ENCODE assay signal across 8 cellular contexts in the genomic region with DNA sequence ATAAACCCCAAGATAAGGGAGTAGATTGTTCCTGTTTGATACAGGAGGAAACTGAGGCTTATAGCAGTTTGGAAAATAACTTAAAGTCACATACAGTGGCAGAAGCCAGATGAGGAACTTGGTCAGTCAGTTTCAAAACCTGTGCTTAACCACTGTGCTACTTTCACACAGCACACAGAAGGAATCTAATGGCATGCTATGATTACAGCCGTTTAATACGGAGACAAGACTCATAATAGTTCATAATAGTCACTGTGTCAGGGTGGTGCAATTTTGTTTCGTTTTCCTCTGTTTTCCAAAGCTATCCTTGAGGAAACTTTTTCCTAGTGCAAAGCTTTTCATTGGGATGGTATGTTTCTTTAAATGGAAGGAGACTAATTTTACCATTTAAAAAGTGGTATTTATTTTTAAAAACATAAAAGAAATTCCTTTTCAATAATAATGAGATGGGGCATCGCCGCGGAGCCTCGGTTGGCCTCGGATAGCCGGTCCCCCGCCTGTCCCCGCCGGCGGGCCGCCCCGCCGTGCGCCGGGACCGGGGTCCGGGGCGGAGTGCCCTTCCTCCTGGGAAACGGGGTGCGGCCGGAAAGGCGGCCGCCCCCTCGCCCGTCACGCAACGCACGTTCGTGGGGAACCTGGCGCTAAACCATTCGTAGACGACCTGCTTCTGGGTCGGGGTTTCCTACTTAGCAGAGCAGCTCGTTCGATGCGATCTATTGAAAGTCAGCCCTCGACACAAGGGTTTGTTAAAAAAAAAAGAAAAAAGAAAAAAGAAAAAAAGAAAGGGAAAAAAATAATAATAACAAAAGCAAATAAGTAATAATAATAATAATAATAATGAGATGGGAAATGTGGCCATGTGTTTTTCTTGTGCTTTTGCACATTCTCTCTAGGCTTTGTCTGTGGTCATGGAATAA.
DNase-seq lines count a peak whose midpoint lies in the region; ATAC-seq and TF ChIP-seq lines count a peak whose summit lies in the region.

No MANE protein-coding gene starts in this region.

- no peaks in the 10 kb centered on the region for H3K36me3 ChIP-seq in suprapubic skin

- peak overlapping the region; percentile 40 for H3K27ac ChIP-seq in suprapubic skin

- no peak for TF ChIP-seq POLR2A in suprapubic skin (IDR thresholded peaks at IDR 0.05)

- CTCF ChIA-PET in activated naive CD4-positive, alpha-beta T cell treated with anti-CD3 and anti-CD28 coated beads, Interleukin-2, amount 10 ng/mL, durations not matched to agents 7 days and 5 days (lab: Charles Lee) = no interaction called here
- CTCF ChIA-PET in WTC11 (lab: Charles Lee) = no interaction called here

- POLR2A ChIA-PET in WTC11 (lab: Charles Lee) = no interaction called here

- no peak overlapping the region for H3K27ac Mint-ChIP-seq in activated naive CD4-positive, alpha-beta T cell treated with anti-CD3 and anti-CD28 coated beads, Interleukin-2, amount 10 ng/mL, durations not matched to agents 7 days and 5 days
- no peak overlapping the region for H3K27ac Mint-ChIP-seq in WTC11

- intact Hi-C loops in left cardiac atrium (cut with DNase I) = loop anchor here in 1 of 2 donors (10.0 kb wide), 1 partner anchor 77 kb away; no protein-coding TSS in a partner anchor

- ATAC-seq in HG03064 (IDR thresholded peaks at IDR 0.05; ENCODE audit: low read depth, unreplicated experiment) = peak; percentile 94
- no peak for ATAC-seq in WTC11
- ATAC-seq in left cardiac atrium = peak in 1 of 2 donors; percentile 68

- TF ChIP-seq EP300 in suprapubic skin (IDR thresholded peaks at IDR 0.05) = no peak

- peak overlapping the region; percentile 50 for H3K4me3 ChIP-seq in suprapubic skin

- no peaks in the 10 kb centered on the region for H3K4me1 ChIP-seq in suprapubic skin

- H3K9me3 Mint-ChIP-seq in activated naive CD4-positive, alpha-beta T cell treated with anti-CD3 and anti-CD28 coated beads, Interleukin-2, amount 10 ng/mL, durations not matched to agents 7 days and 5 days = peaks cover 12% of the 10 kb centered on the region
- peaks cover 11% of the 10 kb centered on the region for H3K9me3 Mint-ChIP-seq in WTC11

- WGBS in suprapubic skin = 25% methylated on average over 40 of the region's 40 CpGs

- H3K27me3 ChIP-seq in suprapubic skin = no peaks in the 10 kb centered on the region

- H3K4me1 Mint-ChIP-seq in activated naive CD4-positive, alpha-beta T cell treated with anti-CD3 and anti-CD28 coated beads, Interleukin-2, amount 10 ng/mL, durations not matched to agents 7 days and 5 days = peaks cover 27% of the 10 kb centered on the region
- H3K4me1 Mint-ChIP-seq in WTC11 = peaks cover 6% of the 10 kb centered on the region

- peak overlapping the region; percentile 56 for H3K4me3 Mint-ChIP-seq in activated naive CD4-positive, alpha-beta T cell treated with anti-CD3 and anti-CD28 coated beads, Interleukin-2, amount 10 ng/mL, durations not matched to agents 7 days and 5 days
- peak overlapping the region; percentile 53 for H3K4me3 Mint-ChIP-seq in WTC11

- TF ChIP-seq CTCF in WTC11 (IDR thresholded peaks at IDR 0.05) (no peak), suprapubic skin (IDR thresholded peaks at IDR 0.05) (no peak)

- no peak for DNase-seq in activated naive CD4-positive, alpha-beta T cell treated with anti-CD3 and anti-CD28 coated beads, Interleukin-2, amount 10 ng/mL, durations not matched to agents 7 days and 5 days
- no peak for DNase-seq in activated naive CD4-positive, alpha-beta T cell treated with anti-CD3 and anti-CD28 coated beads, Interleukin-2, amount 50 U/mL, for 16 hours
- DNase-seq in WTC11 (ENCODE audit: low spot score) (no peak), left cardiac atrium (peak; percentile 24), suprapubic skin (ENCODE audit: low spot score in 2 of 2) (no peak), NCI-H446 (lab: John Stamatoyannopoulos, UW) (no peak)
- DNase-seq in central memory CD4-positive, alpha-beta T cell = no peak

- H3K27me3 Mint-ChIP-seq in activated naive CD4-positive, alpha-beta T cell treated with anti-CD3 and anti-CD28 coated beads, Interleukin-2, amount 10 ng/mL, durations not matched to agents 7 days and 5 days = peaks cover 49% of the 10 kb centered on the region
- peaks cover 2% of the 10 kb centered on the region; the same call in 1 of the 2 replicates for H3K27me3 Mint-ChIP-seq in WTC11 (ENCODE audit: low read depth)

- no peaks in the 10 kb centered on the region for H3K36me3 Mint-ChIP-seq in activated naive CD4-positive, alpha-beta T cell treated with anti-CD3 and anti-CD28 coated beads, Interleukin-2, amount 10 ng/mL, durations not matched to agents 7 days and 5 days
- no peaks in the 10 kb centered on the region for H3K36me3 Mint-ChIP-seq in WTC11

- H3K9me3 ChIP-seq in suprapubic skin = no peaks in the 10 kb centered on the region

TF ChIP-seq in WTC11, 78 proteins besides CTCF, POLR2A, EP300 and RAD21:
- no peak for TF ChIP-seq IRF2 (CRISPR knock-in tag; IDR thresholded peaks at IDR 0.05; ENCODE audit: borderline replicate concordance, low read depth)
- TF ChIP-seq HMGA2 (CRISPR knock-in tag; IDR thresholded peaks at IDR 0.05) = peak; percentile 54; the same call in 1 of the 2 replicates
TF ChIP-seq in WTC11: peak in this region for 1.
